8 cellular contexts compared by ENCODE assay signal in genomic region chr3:197031315-197032285, GRCh38. TPM values are rescaled to one million over a fixed set of nuclear protein-coding genes. Genes with fewer than 3 reads are reported as not detected.
DNase-seq lines count a peak whose midpoint lies in the region; ATAC-seq, FAIRE-seq and TF ChIP-seq lines count a peak whose summit lies in the region.

No MANE protein-coding gene starts in this region.

- no peaks in the 10 kb centered on the region for H3K9me3 ChIP-seq in smooth muscle cell (replicated peaks; ENCODE audit: low read depth)

- H3K36me3 Mint-ChIP-seq in activated CD4-positive, alpha-beta memory T cell treated with anti-CD3 and anti-CD28 coated beads, Interleukin-2, amount 10 ng/mL, durations not matched to agents 7 days and 5 days (ENCODE audit: low read depth): peaks cover 2% of the 10 kb centered on the region

- peak overlapping the region; percentile 81 for H3K27ac ChIP-seq in smooth muscle cell (ENCODE audit: low read depth)

- CTCF ChIA-PET in activated CD4-positive, alpha-beta memory T cell treated with anti-CD3 and anti-CD28 coated beads, Interleukin-2, amount 10 ng/mL, durations not matched to agents 7 days and 5 days (lab: Charles Lee): interaction anchor here (1.1 to 4.9 kb wide), 3 partner anchors 11 to 151 kb away, joined by 3 to 58 read pairs (median 18); no protein-coding TSS in a partner anchor

- 40% methylated on average over 12 of the region's 12 CpGs for WGBS in smooth muscle cell (ENCODE audit: low lambda C conversion rate)

- peaks cover 10% of the 10 kb centered on the region for H3K9me3 Mint-ChIP-seq in activated CD4-positive, alpha-beta memory T cell treated with anti-CD3 and anti-CD28 coated beads, Interleukin-2, amount 10 ng/mL, durations not matched to agents 7 days and 5 days

- POLR2A ChIA-PET in activated CD4-positive, alpha-beta memory T cell treated with anti-CD3 and anti-CD28 coated beads, Interleukin-2, amount 10 ng/mL, durations not matched to agents 7 days and 5 days (lab: Charles Lee): interaction anchor here (1.0 to 3.6 kb wide), 3 partner anchors 8 to 503 kb away, joined by 3 to 21 read pairs (median 5); no protein-coding TSS in a partner anchor

- H3K27me3 Mint-ChIP-seq in activated CD4-positive, alpha-beta memory T cell treated with anti-CD3 and anti-CD28 coated beads, Interleukin-2, amount 10 ng/mL, durations not matched to agents 7 days and 5 days: peaks cover 7% of the 10 kb centered on the region

- H3K4me3 Mint-ChIP-seq in activated CD4-positive, alpha-beta memory T cell treated with anti-CD3 and anti-CD28 coated beads, Interleukin-2, amount 10 ng/mL, durations not matched to agents 7 days and 5 days: peak overlapping the region; percentile 18

- H3K27ac Mint-ChIP-seq in activated CD4-positive, alpha-beta memory T cell treated with anti-CD3 and anti-CD28 coated beads, Interleukin-2, amount 10 ng/mL, durations not matched to agents 7 days and 5 days: peak overlapping the region; percentile 44

- FAIRE-seq in H54 (lab: Jason Lieb, UNC) (peak; percentile 78), D721Med (lab: Jason Lieb, UNC) (no peak)

- peak overlapping the region; percentile 31 for H3K4me2 ChIP-seq in smooth muscle cell

- TF ChIP-seq POLR2A in H54 (IDR thresholded peaks at IDR 0.05; ENCODE audit: low read depth, low read length): no peak

- ATAC-seq in Right ventricle myocardium superior (ENCODE audit: poor library complexity) (peak; percentile 84), GM18870 (IDR thresholded peaks at IDR 0.05; ENCODE audit: unreplicated experiment) (no peak), HG03139 (IDR thresholded peaks at IDR 0.05; ENCODE audit: unreplicated experiment) (no peak)

- no peak overlapping the region for H2AFZ ChIP-seq in smooth muscle cell (ENCODE audit: low read depth)

- H3K4me1 ChIP-seq in smooth muscle cell (ENCODE audit: low read depth): no peaks in the 10 kb centered on the region

- TF ChIP-seq CTCF in smooth muscle cell (IDR thresholded peaks at IDR 0.05; ENCODE audit: borderline replicate concordance, insufficient read depth, poor library complexity, severe bottlenecking): no peak
- no peak for TF ChIP-seq CTCF in D721Med (IDR thresholded peaks at IDR 0.05; ENCODE audit: insufficient read depth, missing control alignments)

- peak; percentile 97 for DNase-seq in H54 (ENCODE audit: insufficient read length, low spot score)
- DNase-seq in activated CD4-positive, alpha-beta memory T cell treated with anti-CD3 and anti-CD28 coated beads, Interleukin-2, amount 10 ng/mL, durations not matched to agents 7 days and 5 days: no peak
- DNase-seq in Right ventricle myocardium superior: peak; percentile 72
- DNase-seq in smooth muscle cell (lab: John Stamatoyannopoulos, UW; ENCODE audit: unreplicated experiment): no peak
- DNase-seq in NCI-H82 (lab: John Stamatoyannopoulos, UW): no peak
- no peak for DNase-seq in D721Med (ENCODE audit: insufficient read length, low spot score)

- intact Hi-C loops in Right ventricle myocardium superior (cut with DNase I): no loop called here

- H3K36me3 ChIP-seq in smooth muscle cell (ENCODE audit: low read depth): no peaks in the 10 kb centered on the region

- no peaks in the 10 kb centered on the region for H3K27me3 ChIP-seq in smooth muscle cell (ENCODE audit: low read depth)

- H3K4me3 ChIP-seq in smooth muscle cell: no peak overlapping the region

- peaks cover 9% of the 10 kb centered on the region for H3F3A ChIP-seq in smooth muscle cell (ENCODE audit: low read depth)

- peaks cover 27% of the 10 kb centered on the region for H3K4me1 Mint-ChIP-seq in activated CD4-positive, alpha-beta memory T cell treated with anti-CD3 and anti-CD28 coated beads, Interleukin-2, amount 10 ng/mL, durations not matched to agents 7 days and 5 days

- no peaks in the 10 kb centered on the region for H3K79me2 ChIP-seq in smooth muscle cell (ENCODE audit: low read depth)

- H3K9ac ChIP-seq in smooth muscle cell (ENCODE audit: low read depth): no peak overlapping the region

- H4K20me1 ChIP-seq in smooth muscle cell (ENCODE audit: low read depth): no peaks in the 10 kb centered on the region

RNA-seq across cellular contexts. Expression of gene MELTF, which starts 2.0 kb away (rescaled TPM):
- 1 to 10 TPM; 5.1 to 6.1 TPM for total RNA-seq in activated CD4-positive, alpha-beta memory T cell treated with anti-CD3 and anti-CD28 coated beads, Interleukin-2, amount 10 ng/mL, durations not matched to agents 7 days and 5 days
- total RNA-seq in Right ventricle myocardium superior (3.1 TPM), smooth muscle cell (3.3 and 3.7 TPM in 2 replicates)
- 8.6 and 10.8 TPM in 2 replicates for polyA plus RNA-seq in smooth muscle cell

Comparison
In these comparisons a context has a peak if more than half of its experiments do, and no peak if none do; other contexts are left out.
1. DNase-seq: peak in H54 (single experiment) and Right ventricle myocardium superior (single experiment); none in activated CD4-positive, alpha-beta memory T cell treated with anti-CD3 and anti-CD28 coated beads, Interleukin-2, amount 10 ng/mL, durations not matched to agents 7 days and 5 days (single experiment), smooth muscle cell (single experiment), NCI-H82 (single experiment) and D721Med (single experiment).